In the genomic region with DNA sequence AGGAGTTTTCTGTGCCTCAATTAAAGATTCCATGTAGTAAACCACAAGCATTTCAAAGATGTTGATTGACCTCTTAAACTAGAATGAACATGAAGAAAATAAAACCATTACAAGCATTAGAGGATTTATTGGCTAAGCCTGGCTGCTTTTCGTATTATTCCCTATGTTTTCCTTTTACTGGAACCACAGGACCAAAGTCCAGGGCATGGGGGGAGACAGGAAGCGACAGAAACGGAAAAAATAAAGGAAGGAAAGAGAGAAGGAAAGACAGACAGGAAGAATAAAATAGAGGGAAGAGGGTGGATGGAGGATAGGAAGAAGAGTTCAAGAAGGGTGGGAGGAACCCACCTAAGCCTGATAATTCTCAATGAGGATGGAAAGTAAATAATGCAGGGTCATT, we compare ENCODE assay signal across 25 cellular contexts.
A peak's percentile ranks its signal among the peaks of the same experiment; 100 is the strongest.
DNase-seq lines count a peak whose midpoint lies in the region; ATAC-seq, FAIRE-seq and TF ChIP-seq lines count a peak whose summit lies in the region.
"Had no signal": no experiment of that assay in that cellular context is flagged by ENCODE, and none has a peak within 500 bp of the region (broad histone marks: within the 10 kb centered on the region; RNA-seq: fewer than 3 reads in every experiment).

No MANE protein-coding gene starts in this region.

- intact Hi-C loops in mucosa of descending colon (cut with DNase I, micrococcal nuclease) = no loop called here

- POLR2A ChIA-PET in WTC11 (lab: Charles Lee) = no interaction called here

- H3K27ac ChIP-seq in temporal lobe (ENCODE audit: low read depth, low read length) = peak overlapping the region; percentile 89
- H3K27ac ChIP-seq in foreskin keratinocyte = no peak overlapping the region
- H3K27ac ChIP-seq: 22Rv1 had no signal

- H3K36me3 Mint-ChIP-seq in endothelial cell (ENCODE audit: low read depth, unreplicated experiment) (no peaks in the 10 kb centered on the region), WTC11 (no peaks in the 10 kb centered on the region)
- H3K36me3 Mint-ChIP-seq: CD4-positive, alpha-beta memory T cell had no signal

- peak; percentile 26 for ATAC-seq in mucosa of descending colon
- ATAC-seq in WTC11 = no peak
- no peak for ATAC-seq in foreskin keratinocyte

- H3K27ac Mint-ChIP-seq in endothelial cell (ENCODE audit: unreplicated experiment) (peak overlapping the region; percentile 0), WTC11 (no peak overlapping the region)
- H3K27ac Mint-ChIP-seq: CD4-positive, alpha-beta memory T cell had no signal

- TF ChIP-seq CTCF in endothelial cell (IDR thresholded peaks at IDR 0.05; ENCODE audit: unreplicated experiment) = no peak
- TF ChIP-seq CTCF in mucosa of descending colon (IDR thresholded peaks at IDR 0.05) = no peak
- TF ChIP-seq CTCF in WTC11 (IDR thresholded peaks at IDR 0.05) = no peak
- no peak for TF ChIP-seq CTCF in foreskin keratinocyte (conservative IDR thresholded peaks at IDR 0.05)

- H3K4me1 ChIP-seq in mucosa of descending colon (ENCODE audit: low read depth) (no peaks in the 10 kb centered on the region), foreskin keratinocyte (peaks cover 3% of the 10 kb centered on the region)

- no peak for FAIRE-seq in RCC 7860 (lab: Jason Lieb, UNC)

- H3K4me3 ChIP-seq in mucosa of descending colon = no peak overlapping the region
- H3K4me3 ChIP-seq: BLaER1 treated with 17β-estradiol and CSF1 and Interleukin-3, amounts not matched to agents 10 nM and 100 nM had no signal

- peaks cover 8% of the 10 kb centered on the region for H3K27me3 ChIP-seq in foreskin keratinocyte
- H3K27me3 ChIP-seq: BLaER1 treated with 17β-estradiol and CSF1 and Interleukin-3, amounts not matched to agents 10 nM and 100 nM had no signal

- CTCF ChIA-PET in WTC11 (lab: Charles Lee) = no interaction called here

- no peaks in the 10 kb centered on the region for H3K9me3 Mint-ChIP-seq in endothelial cell (ENCODE audit: unreplicated experiment)
- peaks cover 3% of the 10 kb centered on the region; the same call in 1 of the 2 replicates for H3K9me3 Mint-ChIP-seq in WTC11

- H3K4me3 Mint-ChIP-seq in endothelial cell (ENCODE audit: unreplicated experiment) (no peak overlapping the region), WTC11 (no peak overlapping the region)
- H3K4me3 Mint-ChIP-seq: CD4-positive, alpha-beta memory T cell had no signal

- peaks cover 5% of the 10 kb centered on the region for H3K27me3 Mint-ChIP-seq in endothelial cell (ENCODE audit: unreplicated experiment)
- no peaks in the 10 kb centered on the region for H3K27me3 Mint-ChIP-seq in WTC11 (ENCODE audit: low read depth)

- H3K36me3 ChIP-seq in mucosa of descending colon (ENCODE audit: low read depth) = no peaks in the 10 kb centered on the region
- H3K36me3 ChIP-seq: BLaER1 treated with 17β-estradiol and CSF1 and Interleukin-3, amounts not matched to agents 10 nM and 100 nM had no signal

- no peaks in the 10 kb centered on the region for H3K9me3 ChIP-seq in mucosa of descending colon
- H3K9me3 ChIP-seq: Caco-2 had no signal

- DNase-seq in DMS79 treated with DMSO at 0.1 percent for 48 hours (lab: John Stamatoyannopoulos, UW) = peak; percentile 28
- DNase-seq in DMS79 (lab: John Stamatoyannopoulos, UW) = no peak
- DNase-seq in endothelial cell (ENCODE audit: low spot score) = no peak
- DNase-seq in mucosa of descending colon = peak in 1 of 3 donors; percentile 20
- no peak for DNase-seq in RCC 7860 (ENCODE audit: low spot score)
- DNase-seq in WTC11 (ENCODE audit: low spot score) = no peak
- DNase-seq in foreskin keratinocyte = no peak
- DNase-seq: ACHN; Caco-2; CD4-positive, alpha-beta memory T cell; DMS 273 treated with DMSO at 0.1 percent for 48 hours; GOT3; HCEC 1CT; KG1; NCI-H1105 treated with DMSO at 0.1 percent for 48 hours; NCI-H2029 treated with DMSO at 0.1 percent for 48 hours; NCI-H226; NCI-H524; NCI-H774; OCI-M1; RPMI8226; SHP77 treated with DMSO at 0.1 percent for 48 hours had no signal

- H3K4me1 Mint-ChIP-seq in endothelial cell (ENCODE audit: unreplicated experiment) = peaks cover 33% of the 10 kb centered on the region
- H3K4me1 Mint-ChIP-seq in WTC11 = peaks cover 12% of the 10 kb centered on the region; the same call in 1 of the 2 replicates

TF ChIP-seq in WTC11, 78 proteins besides CTCF, POLR2A, EP300 and RAD21 (continues in another document):
- TF ChIP-seq NFATC4 (CRISPR knock-in tag; IDR thresholded peaks at IDR 0.05) (no peak), HMGA2 (CRISPR knock-in tag; IDR thresholded peaks at IDR 0.05) (no peak), ZNF138 (CRISPR knock-in tag; conservative IDR thresholded peaks at IDR 0.05) (no peak), OVOL2 (CRISPR knock-in tag; IDR thresholded peaks at IDR 0.05; ENCODE audit: borderline replicate concordance) (no peak), NR2C2 (CRISPR knock-in tag; IDR thresholded peaks at IDR 0.05) (no peak), CREM (CRISPR knock-in tag; IDR thresholded peaks at IDR 0.05) (no peak)
- TF ChIP-seq, protein P1, sequence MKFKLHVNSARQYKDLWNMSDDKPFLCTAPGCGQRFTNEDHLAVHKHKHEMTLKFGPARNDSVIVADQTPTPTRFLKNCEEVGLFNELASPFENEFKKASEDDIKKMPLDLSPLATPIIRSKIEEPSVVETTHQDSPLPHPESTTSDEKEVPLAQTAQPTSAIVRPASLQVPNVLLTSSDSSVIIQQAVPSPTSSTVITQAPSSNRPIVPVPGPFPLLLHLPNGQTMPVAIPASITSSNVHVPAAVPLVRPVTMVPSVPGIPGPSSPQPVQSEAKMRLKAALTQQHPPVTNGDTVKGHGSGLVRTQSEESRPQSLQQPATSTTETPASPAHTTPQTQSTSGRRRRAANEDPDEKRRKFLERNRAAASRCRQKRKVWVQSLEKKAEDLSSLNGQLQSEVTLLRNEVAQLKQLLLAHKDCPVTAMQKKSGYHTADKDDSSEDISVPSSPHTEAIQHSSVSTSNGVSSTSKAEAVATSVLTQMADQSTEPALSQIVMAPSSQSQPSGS (CRISPR knock-in tag; IDR thresholded peaks at IDR 0.05; ENCODE audit: borderline replicate concordance, low read depth) = no peak
- TF ChIP-seq, protein P2, sequence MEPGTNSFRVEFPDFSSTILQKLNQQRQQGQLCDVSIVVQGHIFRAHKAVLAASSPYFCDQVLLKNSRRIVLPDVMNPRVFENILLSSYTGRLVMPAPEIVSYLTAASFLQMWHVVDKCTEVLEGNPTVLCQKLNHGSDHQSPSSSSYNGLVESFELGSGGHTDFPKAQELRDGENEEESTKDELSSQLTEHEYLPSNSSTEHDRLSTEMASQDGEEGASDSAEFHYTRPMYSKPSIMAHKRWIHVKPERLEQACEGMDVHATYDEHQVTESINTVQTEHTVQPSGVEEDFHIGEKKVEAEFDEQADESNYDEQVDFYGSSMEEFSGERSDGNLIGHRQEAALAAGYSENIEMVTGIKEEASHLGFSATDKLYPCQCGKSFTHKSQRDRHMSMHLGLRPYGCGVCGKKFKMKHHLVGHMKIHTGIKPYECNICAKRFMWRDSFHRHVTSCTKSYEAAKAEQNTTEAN (CRISPR knock-in tag; IDR thresholded peaks at IDR 0.05) = no peak
- TF ChIP-seq, protein P3, sequence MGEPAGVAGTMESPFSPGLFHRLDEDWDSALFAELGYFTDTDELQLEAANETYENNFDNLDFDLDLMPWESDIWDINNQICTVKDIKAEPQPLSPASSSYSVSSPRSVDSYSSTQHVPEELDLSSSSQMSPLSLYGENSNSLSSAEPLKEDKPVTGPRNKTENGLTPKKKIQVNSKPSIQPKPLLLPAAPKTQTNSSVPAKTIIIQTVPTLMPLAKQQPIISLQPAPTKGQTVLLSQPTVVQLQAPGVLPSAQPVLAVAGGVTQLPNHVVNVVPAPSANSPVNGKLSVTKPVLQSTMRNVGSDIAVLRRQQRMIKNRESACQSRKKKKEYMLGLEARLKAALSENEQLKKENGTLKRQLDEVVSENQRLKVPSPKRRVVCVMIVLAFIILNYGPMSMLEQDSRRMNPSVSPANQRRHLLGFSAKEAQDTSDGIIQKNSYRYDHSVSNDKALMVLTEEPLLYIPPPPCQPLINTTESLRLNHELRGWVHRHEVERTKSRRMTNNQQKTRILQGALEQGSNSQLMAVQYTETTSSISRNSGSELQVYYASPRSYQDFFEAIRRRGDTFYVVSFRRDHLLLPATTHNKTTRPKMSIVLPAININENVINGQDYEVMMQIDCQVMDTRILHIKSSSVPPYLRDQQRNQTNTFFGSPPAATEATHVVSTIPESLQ (CRISPR knock-in tag; IDR thresholded peaks at IDR 0.05) = no peak
- TF ChIP-seq, protein P4, sequence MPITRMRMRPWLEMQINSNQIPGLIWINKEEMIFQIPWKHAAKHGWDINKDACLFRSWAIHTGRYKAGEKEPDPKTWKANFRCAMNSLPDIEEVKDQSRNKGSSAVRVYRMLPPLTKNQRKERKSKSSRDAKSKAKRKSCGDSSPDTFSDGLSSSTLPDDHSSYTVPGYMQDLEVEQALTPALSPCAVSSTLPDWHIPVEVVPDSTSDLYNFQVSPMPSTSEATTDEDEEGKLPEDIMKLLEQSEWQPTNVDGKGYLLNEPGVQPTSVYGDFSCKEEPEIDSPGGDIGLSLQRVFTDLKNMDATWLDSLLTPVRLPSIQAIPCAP (CRISPR knock-in tag; IDR thresholded peaks at IDR 0.05) = no peak
- TF ChIP-seq, protein P5, sequence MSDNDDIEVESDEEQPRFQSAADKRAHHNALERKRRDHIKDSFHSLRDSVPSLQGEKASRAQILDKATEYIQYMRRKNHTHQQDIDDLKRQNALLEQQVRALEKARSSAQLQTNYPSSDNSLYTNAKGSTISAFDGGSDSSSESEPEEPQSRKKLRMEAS (CRISPR knock-in tag; IDR thresholded peaks at IDR 0.05) = no peak
